1 cellular context compared by ENCODE assay signal in the genomic region with DNA sequence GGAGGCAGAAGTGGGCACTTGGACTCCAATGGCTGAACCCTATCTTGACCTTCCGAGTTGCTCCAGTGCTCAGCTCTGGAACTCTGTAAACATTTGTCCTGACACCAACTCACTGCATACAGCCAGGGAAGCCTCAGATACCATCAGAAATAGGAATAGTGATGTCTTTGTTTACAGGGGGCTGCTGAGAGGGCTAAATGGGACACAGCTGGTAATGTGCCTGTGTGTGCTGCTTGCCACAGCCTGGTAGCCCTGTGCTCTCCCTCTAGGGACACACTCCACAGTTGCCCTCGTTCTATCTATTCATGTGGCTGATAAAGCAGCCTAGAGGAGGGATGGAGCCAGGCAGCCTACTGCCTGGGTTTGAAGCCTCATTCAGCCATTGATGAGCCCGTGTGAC.
TF ChIP-seq lines count a peak whose summit lies in the region.

No MANE protein-coding gene starts in this region.

TF ChIP-seq in A549, 52 proteins besides CTCF, POLR2A, EP300 and RAD21 (continued from another document):
- TF ChIP-seq, protein P1, sequence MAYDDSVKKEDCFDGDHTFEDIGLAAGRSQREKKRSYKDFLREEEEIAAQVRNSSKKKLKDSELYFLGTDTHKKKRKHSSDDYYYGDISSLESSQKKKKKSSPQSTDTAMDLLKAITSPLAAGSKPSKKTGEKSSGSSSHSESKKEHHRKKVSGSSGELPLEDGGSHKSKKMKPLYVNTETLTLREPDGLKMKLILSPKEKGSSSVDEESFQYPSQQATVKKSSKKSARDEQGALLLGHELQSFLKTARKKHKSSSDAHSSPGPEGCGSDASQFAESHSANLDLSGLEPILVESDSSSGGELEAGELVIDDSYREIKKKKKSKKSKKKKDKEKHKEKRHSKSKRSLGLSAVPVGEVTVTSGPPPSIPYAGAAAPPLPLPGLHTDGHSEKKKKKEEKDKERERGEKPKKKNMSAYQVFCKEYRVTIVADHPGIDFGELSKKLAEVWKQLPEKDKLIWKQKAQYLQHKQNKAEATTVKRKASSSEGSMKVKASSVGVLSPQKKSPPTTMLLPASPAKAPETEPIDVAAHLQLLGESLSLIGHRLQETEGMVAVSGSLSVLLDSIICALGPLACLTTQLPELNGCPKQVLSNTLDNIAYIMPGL (CRISPR knock-in tag; IDR thresholded peaks at IDR 0.05; ENCODE audit: borderline replicate concordance) = no peak
